In the genomic region with DNA sequence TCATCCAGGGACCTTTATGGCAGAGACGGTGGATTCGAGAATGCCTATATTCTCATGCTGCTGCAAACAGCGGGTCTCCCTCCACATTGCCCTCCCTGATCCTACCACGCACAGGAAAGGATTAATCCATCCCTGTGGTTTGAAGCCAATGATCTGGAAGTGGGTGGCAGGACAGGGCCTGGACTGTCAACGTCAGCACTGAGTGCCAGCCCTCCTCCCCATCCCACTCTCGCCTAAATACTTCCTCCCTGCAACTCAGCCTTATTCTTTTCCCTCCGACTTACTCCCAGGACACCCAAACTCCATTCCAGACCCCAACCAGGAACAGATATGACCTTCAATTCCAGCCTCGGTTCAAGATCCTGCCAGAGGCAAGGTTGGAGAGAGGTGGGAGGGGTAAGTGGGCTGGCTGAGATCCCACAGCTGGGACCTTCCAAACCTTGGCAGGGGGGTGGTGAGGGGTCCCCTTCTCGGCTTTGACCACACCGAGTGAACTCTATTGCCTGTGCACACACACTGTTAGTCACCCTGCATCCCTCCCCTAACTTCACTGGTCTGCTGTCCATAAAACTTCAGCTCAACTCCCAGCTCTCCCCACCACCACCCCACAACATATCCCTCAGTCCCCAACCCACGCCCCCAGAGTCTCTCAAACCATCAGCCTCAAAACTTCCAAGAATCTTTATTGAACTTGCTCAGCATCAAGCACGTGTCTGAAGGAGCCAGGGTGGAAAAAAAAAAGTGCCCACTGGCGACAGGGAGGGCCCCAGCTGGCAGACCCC, we compare ENCODE assay signal across 11 cellular contexts. TPM values are rescaled to one million over a fixed set of nuclear protein-coding genes. Genes with fewer than 3 reads are reported as not detected.
A peak's percentile ranks its signal among the peaks of the same experiment; 100 is the strongest.
DNase-seq lines count a peak whose midpoint lies in the region; ATAC-seq, FAIRE-seq and TF ChIP-seq lines count a peak whose summit lies in the region.
"Had no signal": no experiment of that assay in that cellular context is flagged by ENCODE, and none has a peak within 500 bp of the region (broad histone marks: within the 10 kb centered on the region; RNA-seq: fewer than 3 reads in every experiment).

No MANE protein-coding gene starts in this region.

- H3K4me1 ChIP-seq in A549 = peaks cover 82% of the 10 kb centered on the region

- H3K9me3 ChIP-seq in A549 = no peaks in the 10 kb centered on the region
- H3K9me3 ChIP-seq: SJSA1 had no signal

- H3K4me3 Mint-ChIP-seq in central memory CD8-positive, alpha-beta T cell = peak overlapping the region; percentile 94
- no peak overlapping the region for H3K4me3 Mint-ChIP-seq in nephron progenitor cell

- no peaks in the 10 kb centered on the region for H3K27me3 ChIP-seq in HL-60 (ENCODE audit: insufficient read depth, poor library complexity, severe bottlenecking)
- H3K27me3 ChIP-seq: SJSA1 had no signal

- no peak for FAIRE-seq in A549 (lab: Jason Lieb, UNC)

- H3K36me3 Mint-ChIP-seq in central memory CD8-positive, alpha-beta T cell (ENCODE audit: insufficient read depth) = peaks cover 27% of the 10 kb centered on the region
- no peaks in the 10 kb centered on the region for H3K36me3 Mint-ChIP-seq in nephron progenitor cell (ENCODE audit: low read depth)

- H3K27ac ChIP-seq in A549 (peak overlapping the region; percentile 96 to 97), HL-60 (replicated peaks) (peak overlapping the region; percentile 52)
- H3K27ac ChIP-seq: SJSA1 had no signal

- POLR2A ChIA-PET in A549 (lab: Yijun Ruan, JAX) = interaction anchor here (3.1 to 6.8 kb wide), 2 partner anchors 9 to 23 kb away, joined by 39 to 114 read pairs; partner anchors contain the start of genes S100A2 and S100A6

- no peak for TF ChIP-seq RAD21 in A549 (conservative IDR thresholded peaks at IDR 0.05 in 1 of 2, IDR thresholded peaks at IDR 0.05 in 1 of 2)

- no peak for ATAC-seq in A549
- no peak for ATAC-seq in central memory CD8-positive, alpha-beta T cell (replicated peaks; ENCODE audit: extremely low read depth, poor library complexity, severe bottlenecking)
- no peak for ATAC-seq in GM18498 (IDR thresholded peaks at IDR 0.05; ENCODE audit: unreplicated experiment)
- no peak for ATAC-seq in GM19023 (IDR thresholded peaks at IDR 0.05; ENCODE audit: unreplicated experiment)

- 68% methylated on average over 13 of the region's 13 CpGs for WGBS in A549 (ENCODE audit: missing lambda C conversion rate)

- TF ChIP-seq EP300 in A549 (IDR thresholded peaks at IDR 0.05) = no peak

- H3K4me3 ChIP-seq in A549 (peak overlapping the region; percentile 62), HL-60 (replicated peaks; ENCODE audit: insufficient read depth, low read length) (no peak overlapping the region)
- H3K4me3 ChIP-seq: SJSA1 had no signal

- H3K9me3 Mint-ChIP-seq in central memory CD8-positive, alpha-beta T cell = no peaks in the 10 kb centered on the region
- H3K9me3 Mint-ChIP-seq in nephron progenitor cell = no peaks in the 10 kb centered on the region

- DNase-seq in A549 (ENCODE audit: low read depth in 1 of 2, low spot score in 1 of 2) = no peak
- no peak for DNase-seq in HL-60 (ENCODE audit: low read depth in 1 of 2, low spot score in 1 of 2)
- DNase-seq in central memory CD8-positive, alpha-beta T cell (ENCODE audit: low spot score in 2 of 2) = no peak
- DNase-seq in nephron progenitor cell = no peak
- DNase-seq in RKO (ENCODE audit: low spot score) = no peak
- no peak for DNase-seq in NCI-H2227 (lab: John Stamatoyannopoulos, UW; ENCODE audit: unreplicated experiment)
- DNase-seq: cortex of kidney had no signal

- peak overlapping the region; percentile 89 for H3K27ac Mint-ChIP-seq in central memory CD8-positive, alpha-beta T cell (ENCODE audit: low read depth)
- H3K27ac Mint-ChIP-seq in nephron progenitor cell = peak overlapping the region; percentile 31

- H3K27me3 Mint-ChIP-seq in central memory CD8-positive, alpha-beta T cell = no peaks in the 10 kb centered on the region
- peaks cover 8% of the 10 kb centered on the region for H3K27me3 Mint-ChIP-seq in nephron progenitor cell (ENCODE audit: low read depth, poor library complexity)

- peak; percentile 17; the same call in 1 of the 2 replicates for TF ChIP-seq POLR2A in A549 (IDR thresholded peaks at IDR 0.05; ENCODE audit: low read length)

- TF ChIP-seq CTCF in A549 (IDR thresholded peaks at IDR 0.05) (no peak), HL-60 (IDR thresholded peaks at IDR 0.05; ENCODE audit: insufficient read depth, low read length) (no peak), nephron progenitor cell (IDR thresholded peaks at IDR 0.05) (no peak)

- CTCF ChIA-PET in A549 (lab: Yijun Ruan, JAX) = interaction anchor here (0.6 to 16.2 kb wide), 8 partner anchors 9 to 84 kb away, joined by 3 to 141 read pairs (median 12); partner anchors contain the start of genes S100A13, S100A2 and S100A6

- H3K4me2 ChIP-seq in A549 = peak overlapping the region; percentile 99

- peaks cover 73% of the 10 kb centered on the region for H3K4me1 Mint-ChIP-seq in central memory CD8-positive, alpha-beta T cell
- H3K4me1 Mint-ChIP-seq in nephron progenitor cell = peaks cover 95% of the 10 kb centered on the region

TF ChIP-seq in A549, 52 proteins besides CTCF, POLR2A, EP300 and RAD21:
- TF ChIP-seq EHMT2 (IDR thresholded peaks at IDR 0.05; ENCODE audit: low read depth) = no peak
- TF ChIP-seq HDAC2 (IDR thresholded peaks at IDR 0.05) = no peak
- no peak for TF ChIP-seq NFE2L2 (conservative IDR thresholded peaks at IDR 0.05; ENCODE audit: low read length)
- no peak for TF ChIP-seq EHF (CRISPR knock-in tag; IDR thresholded peaks at IDR 0.05)
- TF ChIP-seq RFX5 (IDR thresholded peaks at IDR 0.05) = no peak
- no peak for TF ChIP-seq MAZ (IDR thresholded peaks at IDR 0.05; ENCODE audit: borderline replicate concordance, low read depth, low read length)
- no peak for TF ChIP-seq TFCP2L1 (CRISPR knock-in tag; IDR thresholded peaks at IDR 0.05)
- TF ChIP-seq, protein P1, sequence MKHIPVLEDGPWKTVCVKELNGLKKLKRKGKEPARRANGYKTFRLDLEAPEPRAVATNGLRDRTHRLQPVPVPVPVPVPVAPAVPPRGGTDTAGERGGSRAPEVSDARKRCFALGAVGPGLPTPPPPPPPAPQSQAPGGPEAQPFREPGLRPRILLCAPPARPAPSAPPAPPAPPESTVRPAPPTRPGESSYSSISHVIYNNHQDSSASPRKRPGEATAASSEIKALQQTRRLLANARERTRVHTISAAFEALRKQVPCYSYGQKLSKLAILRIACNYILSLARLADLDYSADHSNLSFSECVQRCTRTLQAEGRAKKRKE (CRISPR knock-in tag; IDR thresholded peaks at IDR 0.05; ENCODE audit: low read depth) = no peak

RNA-seq across cellular contexts. Expression of gene S100A5, which starts 2.4 kb away (rescaled TPM):
- polyA plus RNA-seq in A549 (2011; rRNA removed) (0.48 and 0.68 TPM in 2 replicates), A549 (2017; fragmentation: RNase III; extraction: RNeasy Plus Mini Kit Qiagen cat#74134 plus additional on column Dnase treatment) (0.17 to 0.57 TPM (median 0.45 TPM) in 3 replicates)
- polyA plus RNA-seq in A549 (2012; cell fraction: cytosol; rRNA removed) = 0.52 and 1.1 TPM in 2 replicates
- polyA plus RNA-seq in A549 (2012; cell fraction: nucleus; rRNA removed) = 0.92 and 1.3 TPM in 2 replicates
- not detected in 2 replicates for polyA minus RNA-seq in A549 (2011; rRNA and poly(A)+ RNA removed)
- polyA plus RNA-seq: neural cell had no signal

RNA-seq across cellular contexts. Expression of gene S100A4, which starts 2.5 kb away (rescaled TPM):
- 590 and 814 TPM in 2 replicates for polyA plus RNA-seq in A549 (2011; rRNA removed)
- polyA plus RNA-seq in A549 (2012; cell fraction: cytosol; rRNA removed) = 813 and 885 TPM in 2 replicates
- polyA plus RNA-seq in A549 (2012; cell fraction: nucleus; rRNA removed) = 347 and 601 TPM in 2 replicates
- polyA plus RNA-seq in A549 (2017; fragmentation: RNase III; extraction: RNeasy Plus Mini Kit Qiagen cat#74134 plus additional on column Dnase treatment) = 2,180 to 3,189 TPM (median 2,584 TPM) in 3 replicates
- 170 and 175 TPM in 2 replicates for polyA minus RNA-seq in A549 (2011; rRNA and poly(A)+ RNA removed)
- polyA plus RNA-seq: neural cell had no signal

RNA-seq across cellular contexts. Expression of gene S100A3, which starts 5.9 kb away (rescaled TPM):
- polyA plus RNA-seq in A549 (2011; rRNA removed) (25.0 and 25.4 TPM in 2 replicates), A549 (2017; fragmentation: RNase III; extraction: RNeasy Plus Mini Kit Qiagen cat#74134 plus additional on column Dnase treatment) (71.1 to 88.9 TPM (median 74.0 TPM) in 3 replicates)
- 73.2 and 85.8 TPM in 2 replicates for polyA plus RNA-seq in A549 (2012; cell fraction: cytosol; rRNA removed)
- polyA plus RNA-seq in A549 (2012; cell fraction: nucleus; rRNA removed) = 64.8 and 72.8 TPM in 2 replicates
- polyA minus RNA-seq in A549 (2011; rRNA and poly(A)+ RNA removed) = 16.9 and 18.6 TPM in 2 replicates
- polyA plus RNA-seq: neural cell had no signal

RNA-seq across cellular contexts. Expression of gene S100A6, which starts 7.4 kb away (rescaled TPM):
- polyA plus RNA-seq in A549 (2011; rRNA removed) (898 and 1,226 TPM in 2 replicates), A549 (2017; fragmentation: RNase III; extraction: RNeasy Plus Mini Kit Qiagen cat#74134 plus additional on column Dnase treatment) (2,810 to 4,567 TPM (median 3,552 TPM) in 3 replicates)
- polyA plus RNA-seq in A549 (2012; cell fraction: cytosol; rRNA removed) = 1,879 and 1,929 TPM in 2 replicates
- 562 and 1,121 TPM in 2 replicates for polyA plus RNA-seq in A549 (2012; cell fraction: nucleus; rRNA removed)
- polyA minus RNA-seq in A549 (2011; rRNA and poly(A)+ RNA removed) = 472 and 476 TPM in 2 replicates
- polyA plus RNA-seq: neural cell had no signal

RNA-seq across cellular contexts. Expression of gene S100A2, which starts 22.5 kb away (rescaled TPM):
- polyA plus RNA-seq in A549 (2011; rRNA removed) (5.1 and 6.0 TPM in 2 replicates), A549 (2017; fragmentation: RNase III; extraction: RNeasy Plus Mini Kit Qiagen cat#74134 plus additional on column Dnase treatment) (13.4 to 19.5 TPM (median 15.9 TPM) in 3 replicates)
- 7.8 and 10.9 TPM in 2 replicates for polyA plus RNA-seq in A549 (2012; cell fraction: cytosol; rRNA removed)
- polyA plus RNA-seq in A549 (2012; cell fraction: nucleus; rRNA removed) = 5.6 and 8.3 TPM in 2 replicates
- polyA minus RNA-seq in A549 (2011; rRNA and poly(A)+ RNA removed) = 1.5 and 2.8 TPM in 2 replicates
- polyA plus RNA-seq: neural cell had no signal
